ENCODE assay signal across 21 cellular contexts in the genomic region with DNA sequence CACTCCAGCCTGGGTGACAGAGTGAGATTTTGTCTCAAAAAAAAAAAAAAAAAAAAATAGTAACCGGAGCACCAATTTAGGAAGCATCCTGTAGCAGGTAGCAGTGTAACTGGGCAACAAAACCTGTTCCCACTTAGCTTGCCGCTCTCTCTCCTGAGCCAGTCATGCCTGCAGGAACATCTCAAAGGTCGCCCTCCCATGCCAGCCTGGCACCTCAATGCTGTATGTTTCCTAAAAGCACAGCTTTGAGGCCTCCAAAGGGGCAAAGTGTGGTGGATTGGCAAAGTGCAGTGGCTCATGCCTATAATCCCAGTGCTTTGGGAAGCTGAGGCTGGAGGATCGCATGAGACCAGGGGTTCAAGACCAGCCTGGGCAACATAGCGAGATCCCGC. TPM values are rescaled to one million over a fixed set of nuclear protein-coding genes. Genes with fewer than 3 reads are reported as not detected.
A peak's percentile ranks its signal among the peaks of the same experiment; 100 is the strongest.
DNase-seq lines count a peak whose midpoint lies in the region; ATAC-seq, FAIRE-seq and TF ChIP-seq lines count a peak whose summit lies in the region.
"Had no signal": no experiment of that assay in that cellular context is flagged by ENCODE, and none has a peak within 500 bp of the region (broad histone marks: within the 10 kb centered on the region; RNA-seq: fewer than 3 reads in every experiment).

No MANE protein-coding gene starts in this region.

- H3K36me3 ChIP-seq in WERI-Rb-1 = no peaks in the 10 kb centered on the region
- no peaks in the 10 kb centered on the region for H3K36me3 ChIP-seq in mesenchymal stem cell (ENCODE audit: control insufficient read depth in 1 of 2, insufficient read depth in 2 of 2, low read depth in 1 of 2, low read length in 2 of 2)
- no peaks in the 10 kb centered on the region for H3K36me3 ChIP-seq in PC-9 (ENCODE audit: low read depth)
- H3K36me3 ChIP-seq: BLaER1 treated with 17β-estradiol and CSF1 and Interleukin-3, amounts not matched to agents 10 nM and 100 nM had no signal

- H3K4me1 ChIP-seq in mesenchymal stem cell (ENCODE audit: control insufficient read depth, insufficient read depth, low read depth, low read length) (peaks cover 3% of the 10 kb centered on the region), PC-9 (replicated peaks; ENCODE audit: insufficient read depth) (peaks cover 12% of the 10 kb centered on the region)

- POLR2A ChIA-PET in PC-9 (lab: Charles Lee; ENCODE audit: unreplicated experiment) = interaction anchor here (0.7 kb wide), 1 partner anchor 12 kb away, joined by 4 read pairs; no protein-coding TSS in a partner anchor

- peak overlapping the region; percentile 21 for H3K4me3 ChIP-seq in WERI-Rb-1 (ENCODE audit: low read depth, low read length)
- no peak overlapping the region for H3K4me3 ChIP-seq in mesenchymal stem cell (ENCODE audit: insufficient read depth in 1 of 2, low read depth in 1 of 2, low read length in 2 of 2)
- H3K4me3 ChIP-seq in PC-9 = no peak overlapping the region
- H3K4me3 ChIP-seq: A549; BLaER1 treated with 17β-estradiol and CSF1 and Interleukin-3, amounts not matched to agents 10 nM and 100 nM had no signal

- intact Hi-C loops in posterior vena cava (cut with DNase I) (no loop called here), PC-9 (cut with micrococcal nuclease; ENCODE audit: unreplicated experiment) (no loop called here)

- peaks cover 14% of the 10 kb centered on the region for H3F3A ChIP-seq in PC-9 (ENCODE audit: insufficient read depth, low read depth)

- no peak overlapping the region for H2BK12ac ChIP-seq in mesenchymal stem cell (ENCODE audit: low read length in 2 of 2)

- TF ChIP-seq POLR2A in H54 (IDR thresholded peaks at IDR 0.05; ENCODE audit: low read depth, low read length) = no peak

- peak overlapping the region; percentile 49 for H4K91ac ChIP-seq in mesenchymal stem cell (ENCODE audit: low read length)

- H3K4me2 ChIP-seq in mesenchymal stem cell (ENCODE audit: low read length, poor library complexity, severe bottlenecking) (no peak overlapping the region), PC-9 (no peak overlapping the region)
- H3K4me2 ChIP-seq: A549; BLaER1 treated with 17β-estradiol and CSF1 and Interleukin-3, amounts not matched to agents 10 nM and 100 nM had no signal

- FAIRE-seq in H54 (lab: Jason Lieb, UNC) = no peak
- FAIRE-seq: A549, D721Med, G401.6, GM12891 had no signal

- H4K20me1 ChIP-seq in PC-9 (ENCODE audit: insufficient read depth) = no peaks in the 10 kb centered on the region
- H4K20me1 ChIP-seq: BLaER1 treated with 17β-estradiol and CSF1 and Interleukin-3, amounts not matched to agents 10 nM and 100 nM had no signal

- H2BK15ac ChIP-seq in mesenchymal stem cell (ENCODE audit: low read depth, poor library complexity, severe bottlenecking) = no peak overlapping the region

- no peak overlapping the region for H2BK5ac ChIP-seq in mesenchymal stem cell (ENCODE audit: low read depth, low read length, poor library complexity, severe bottlenecking)

- CTCF ChIA-PET in PC-9 (lab: Charles Lee) = no interaction called here

- no peak overlapping the region for H3K4ac ChIP-seq in mesenchymal stem cell (ENCODE audit: low read depth in 1 of 2, low read length in 2 of 2)

- H3K79me1 ChIP-seq in mesenchymal stem cell (replicated peaks; ENCODE audit: low read length, poor library complexity, severe bottlenecking) = no peaks in the 10 kb centered on the region

- no peak overlapping the region for H3K14ac ChIP-seq in mesenchymal stem cell (ENCODE audit: low read length in 2 of 2)

- H4K8ac ChIP-seq in mesenchymal stem cell (ENCODE audit: low read length) = no peak overlapping the region

- H3K9ac ChIP-seq in mesenchymal stem cell (ENCODE audit: low read length) = no peak overlapping the region
- H3K9ac ChIP-seq: BLaER1 treated with 17β-estradiol and CSF1 and Interleukin-3, amounts not matched to agents 10 nM and 100 nM had no signal

- H3K27ac ChIP-seq in WERI-Rb-1 = no peak overlapping the region
- H3K27ac ChIP-seq in mesenchymal stem cell (ENCODE audit: low read length, poor library complexity, severe bottlenecking) = no peak overlapping the region
- no peak overlapping the region for H3K27ac ChIP-seq in PC-9
- H3K27ac ChIP-seq: 22Rv1; A549; BLaER1 treated with 17β-estradiol and CSF1 and Interleukin-3, amounts not matched to agents 10 nM and 100 nM; C4-2B had no signal

- no peak overlapping the region for H3K18ac ChIP-seq in mesenchymal stem cell (ENCODE audit: low read depth in 1 of 2, low read length in 2 of 2)

- no peaks in the 10 kb centered on the region for H3K9me3 ChIP-seq in WERI-Rb-1 (ENCODE audit: severe bottlenecking)
- no peaks in the 10 kb centered on the region for H3K9me3 ChIP-seq in mesenchymal stem cell (ENCODE audit: control insufficient read depth, low read length)
- no peaks in the 10 kb centered on the region for H3K9me3 ChIP-seq in PC-9 (ENCODE audit: insufficient read depth, low read depth)
- H3K9me3 ChIP-seq: BLaER1 treated with 17β-estradiol and CSF1 and Interleukin-3, amounts not matched to agents 10 nM and 100 nM; Caco-2 had no signal

- H2AK5ac ChIP-seq in mesenchymal stem cell (ENCODE audit: low read length, severe bottlenecking) = no peak overlapping the region

- BruUV-seq in PC-9 (replicated peaks; lab: Mats Ljungman, UMichigan) = no TSS peak

- 96% methylated on average over 4 of the region's 6 CpGs for WGBS in mesenchymal stem cell

- H3K79me2 ChIP-seq in PC-9 (ENCODE audit: low read depth) = no peaks in the 10 kb centered on the region

- peak; percentile 18 for DNase-seq in DMS79 (lab: John Stamatoyannopoulos, UW)
- no peak for DNase-seq in DMS79 treated with DMSO at 0.1 percent for 48 hours (lab: John Stamatoyannopoulos, UW)
- DNase-seq in WERI-Rb-1 = no peak
- no peak for DNase-seq in mesenchymal stem cell
- peak; percentile 29 for DNase-seq in posterior vena cava (ENCODE audit: low spot score)
- DNase-seq in PC-9 = no peak
- DNase-seq in H54 (ENCODE audit: insufficient read length, low spot score) = no peak
- DNase-seq: AML-193; Caco-2; Calu3; CD4-positive, alpha-beta T cell; CD8-positive, alpha-beta T cell; GF-D8 had no signal

- no peak overlapping the region for H3K23ac ChIP-seq in mesenchymal stem cell (ENCODE audit: low read length in 2 of 2)

- H2AFZ ChIP-seq in mesenchymal stem cell (ENCODE audit: low read depth, low read length) (no peak overlapping the region), PC-9 (no peak overlapping the region)

- TF ChIP-seq CTCF in WERI-Rb-1 (IDR thresholded peaks at IDR 0.05; ENCODE audit: low read depth, low read length) (no peak), PC-9 (conservative IDR thresholded peaks at IDR 0.05) (no peak)

- no peaks in the 10 kb centered on the region for H3K9me2 ChIP-seq in PC-9 (ENCODE audit: insufficient read depth)

- H3K27me3 ChIP-seq in WERI-Rb-1 (ENCODE audit: insufficient read depth, low read depth, severe bottlenecking) (no peaks in the 10 kb centered on the region), mesenchymal stem cell (ENCODE audit: control insufficient read depth in 1 of 2, insufficient read depth in 1 of 2, low read length in 2 of 2) (peaks cover 5 to 36% of the 10 kb centered on the region in 2 experiments), PC-9 (ENCODE audit: insufficient read depth, low read depth) (no peaks in the 10 kb centered on the region)
- H3K27me3 ChIP-seq: BLaER1 treated with 17β-estradiol and CSF1 and Interleukin-3, amounts not matched to agents 10 nM and 100 nM had no signal

- no peak overlapping the region for H2BK120ac ChIP-seq in mesenchymal stem cell (ENCODE audit: low read depth, low read length)

- ATAC-seq in esophagus mucosa = no peak
- ATAC-seq: CD8-positive, alpha-beta T cell had no signal

RNA-seq across cellular contexts. Expression of gene FUBP3, which starts 22.3 kb away (rescaled TPM):
- polyA plus RNA-seq in mesenchymal stem cell (2013, experiment 1 of 2) = 38.9 TPM
- 38.0 TPM for polyA plus RNA-seq in mesenchymal stem cell (2013, experiment 2 of 2)
- total RNA-seq in posterior vena cava (10 to 100 TPM; 35.9 to 39.2 TPM), esophagus mucosa (29.2 TPM), PC-9 (2021) (50.3 and 75.6 TPM in 2 replicates)

Comparison
In these comparisons a context has a peak if more than half of its experiments do, and no peak if none do; other contexts are left out.
1. DNase-seq: peak in DMS79 (single experiment) and posterior vena cava (single experiment); none in DMS79 treated with DMSO at 0.1 percent for 48 hours (single experiment), WERI-Rb-1 (single experiment), mesenchymal stem cell (single experiment), PC-9 (0 of 2) and H54 (single experiment).